ENCODE assay signal across 9 cellular contexts in the genomic region with DNA sequence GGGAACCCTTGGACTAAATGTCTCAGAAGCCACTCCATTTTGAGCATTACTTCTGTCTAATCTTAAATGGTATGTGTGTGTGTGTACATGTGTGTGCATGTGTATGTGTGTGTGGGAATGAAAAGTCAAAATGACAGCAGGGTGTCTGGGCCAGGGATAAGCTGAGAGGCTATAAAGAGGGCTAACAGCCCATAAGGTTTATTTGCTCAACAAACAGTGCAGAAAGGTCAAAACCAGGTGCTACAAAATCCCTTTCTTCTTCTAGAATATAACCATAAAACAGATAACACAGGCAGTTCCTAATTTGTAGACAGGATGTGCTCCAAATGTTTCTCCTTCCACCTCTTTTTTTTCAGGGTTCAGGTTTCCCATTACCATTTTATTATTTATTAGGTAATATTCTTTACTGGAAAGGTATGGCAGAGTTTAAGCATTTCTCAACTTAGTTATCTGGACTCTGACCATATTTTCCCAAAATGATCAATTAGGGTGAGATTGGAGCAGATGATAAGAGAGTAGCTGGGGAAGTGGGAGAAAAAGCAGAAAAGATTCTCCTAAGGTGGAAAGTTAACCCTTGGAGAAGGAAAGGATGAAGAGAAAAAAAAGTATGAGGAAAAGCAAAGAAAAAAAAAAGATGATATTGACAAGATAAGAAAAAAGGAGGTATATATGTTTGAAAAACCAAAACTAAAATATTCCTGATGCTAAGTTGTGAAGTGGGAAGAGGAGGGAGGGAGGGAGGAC. TPM values are rescaled to one million over a fixed set of nuclear protein-coding genes. Genes with fewer than 3 reads are reported as not detected.
DNase-seq lines count a peak whose midpoint lies in the region; ATAC-seq and TF ChIP-seq lines count a peak whose summit lies in the region.
"Had no signal": no experiment of that assay in that cellular context is flagged by ENCODE, and none has a peak within 500 bp of the region (broad histone marks: within the 10 kb centered on the region; RNA-seq: fewer than 3 reads in every experiment).

No MANE protein-coding gene starts in this region.

- no peak overlapping the region for H3K4me3 ChIP-seq in ACC112 (ENCODE audit: low read depth, low read length)
- H3K4me3 ChIP-seq in Caco-2 (ENCODE audit: low read depth, low read length) = no peak overlapping the region
- H3K4me3 ChIP-seq in mucosa of descending colon = no peak overlapping the region

- H3K27ac ChIP-seq in ACC112 (ENCODE audit: low read depth, low read length) = peak overlapping the region; percentile 83

- no peak for TF ChIP-seq CTCF in Caco-2 (IDR thresholded peaks at IDR 0.05; ENCODE audit: insufficient read depth in 1 of 2, low read depth in 1 of 2, low read length in 1 of 2, severe bottlenecking in 1 of 2, unreplicated experiment in 1 of 2)
- no peak for TF ChIP-seq CTCF in mucosa of descending colon (IDR thresholded peaks at IDR 0.05)

- peak; percentile 67 to 79 for DNase-seq in Caco-2
- DNase-seq in activated CD4-positive, alpha-beta memory T cell treated with anti-CD3 and anti-CD28 coated beads for 36 hours = no peak
- DNase-seq in mucosa of descending colon = peak in 1 of 3 donors; percentile 31
- DNase-seq in activated CD4-positive, CD25-positive, alpha-beta regulatory T cell (lab: John Stamatoyannopoulos, UW) = no peak
- DNase-seq in anterior cingulate cortex (lab: John Stamatoyannopoulos, UW) = no peak
- no peak for DNase-seq in dedifferentiated amniotic fluid mesenchymal stem cell (ENCODE audit: extremely low spot score)
- DNase-seq: activated naive CD8-positive, alpha-beta T cell treated with anti-CD3 and anti-CD28 coated beads, Interleukin-2, amount 10 ng/mL, durations not matched to agents 7 days and 5 days had no signal

- H3K36me3 Mint-ChIP-seq in Caco-2 (ENCODE audit: insufficient read depth, unreplicated experiment) = peaks cover 69% of the 10 kb centered on the region
- peaks cover 58% of the 10 kb centered on the region for H3K36me3 Mint-ChIP-seq in activated CD4-positive, alpha-beta memory T cell treated with anti-CD3 and anti-CD28 coated beads for 36 hours

- intact Hi-C loops in Caco-2 (cut with micrococcal nuclease; ENCODE audit: unreplicated experiment) (loop anchor here (1.0 to 2.0 kb wide), 4 partner anchors 30 to 51 kb away; no protein-coding TSS in a partner anchor), mucosa of descending colon (cut with DNase I, micrococcal nuclease) (no loop called here)
- intact Hi-C loops in activated CD4-positive, alpha-beta memory T cell treated with anti-CD3 and anti-CD28 coated beads for 36 hours (cut with micrococcal nuclease) = no loop called here

- no peak overlapping the region for H2AFZ ChIP-seq in ACC112 (ENCODE audit: low read length, unreplicated experiment)

- peaks cover 51% of the 10 kb centered on the region for H3K79me2 ChIP-seq in ACC112 (ENCODE audit: control insufficient read depth, insufficient read depth, low read length, unreplicated experiment)

- POLR2A ChIA-PET in Caco-2 (lab: Charles Lee) = no interaction called here
- POLR2A ChIA-PET in activated CD4-positive, alpha-beta memory T cell treated with anti-CD3 and anti-CD28 coated beads for 36 hours (lab: Charles Lee) = no interaction called here

- H3K36me3 ChIP-seq in ACC112 (ENCODE audit: insufficient read depth, low read length) = peaks cover 13% of the 10 kb centered on the region
- H3K36me3 ChIP-seq in Caco-2 (ENCODE audit: control insufficient read depth, insufficient read depth, low read length) = peaks cover 4% of the 10 kb centered on the region; the same call in 1 of the 2 replicates
- H3K36me3 ChIP-seq in mucosa of descending colon (ENCODE audit: low read depth) = no peaks in the 10 kb centered on the region

- no peaks in the 10 kb centered on the region for H3K9me3 Mint-ChIP-seq in Caco-2 (ENCODE audit: unreplicated experiment)
- no peaks in the 10 kb centered on the region for H3K9me3 Mint-ChIP-seq in activated CD4-positive, alpha-beta memory T cell treated with anti-CD3 and anti-CD28 coated beads for 36 hours
- H3K9me3 Mint-ChIP-seq: activated naive CD8-positive, alpha-beta T cell treated with anti-CD3 and anti-CD28 coated beads, Interleukin-2, amount 10 ng/mL, durations not matched to agents 7 days and 5 days had no signal

- no TSS peak for BruUV-seq in Caco-2 (replicated peaks; lab: Mats Ljungman, UMichigan)

- H3K27ac Mint-ChIP-seq in Caco-2 (ENCODE audit: unreplicated experiment) = peak overlapping the region; percentile 97
- peak overlapping the region; percentile 86 for H3K27ac Mint-ChIP-seq in activated CD4-positive, alpha-beta memory T cell treated with anti-CD3 and anti-CD28 coated beads for 36 hours
- H3K27ac Mint-ChIP-seq: activated naive CD8-positive, alpha-beta T cell treated with anti-CD3 and anti-CD28 coated beads, Interleukin-2, amount 10 ng/mL, durations not matched to agents 7 days and 5 days had no signal

- H3K4me1 Mint-ChIP-seq in Caco-2 (ENCODE audit: low read depth, unreplicated experiment) = peaks cover 61% of the 10 kb centered on the region
- peaks cover 53% of the 10 kb centered on the region for H3K4me1 Mint-ChIP-seq in activated CD4-positive, alpha-beta memory T cell treated with anti-CD3 and anti-CD28 coated beads for 36 hours (ENCODE audit: low read depth)

- no peaks in the 10 kb centered on the region for H3K9me3 ChIP-seq in Caco-2
- no peaks in the 10 kb centered on the region for H3K9me3 ChIP-seq in mucosa of descending colon

- H3K27me3 ChIP-seq in ACC112 (ENCODE audit: insufficient read depth, low read length) (no peaks in the 10 kb centered on the region), Caco-2 (replicated peaks; ENCODE audit: control insufficient read depth, insufficient read depth, low read length) (no peaks in the 10 kb centered on the region)

- no peaks in the 10 kb centered on the region for H3K27me3 Mint-ChIP-seq in Caco-2 (ENCODE audit: insufficient read depth, unreplicated experiment)
- H3K27me3 Mint-ChIP-seq in activated CD4-positive, alpha-beta memory T cell treated with anti-CD3 and anti-CD28 coated beads for 36 hours = no peaks in the 10 kb centered on the region
- H3K27me3 Mint-ChIP-seq: activated naive CD8-positive, alpha-beta T cell treated with anti-CD3 and anti-CD28 coated beads, Interleukin-2, amount 10 ng/mL, durations not matched to agents 7 days and 5 days had no signal

- CTCF ChIA-PET in Caco-2 (lab: Charles Lee) = interaction anchor here (1.3 kb wide), 1 partner anchor 29 kb away, joined by 3 read pairs; no protein-coding TSS in a partner anchor
- CTCF ChIA-PET in activated CD4-positive, alpha-beta memory T cell treated with anti-CD3 and anti-CD28 coated beads for 36 hours (lab: Charles Lee) = interaction anchor here (1.3 to 1.7 kb wide), 2 partner anchors 10 to 39 kb away, joined by 4 to 6 read pairs; no protein-coding TSS in a partner anchor

- ATAC-seq in mucosa of descending colon (peak; percentile 50), GM18502 (IDR thresholded peaks at IDR 0.05; ENCODE audit: poor library complexity, unreplicated experiment) (no peak)

- H3K4me1 ChIP-seq in ACC112 (ENCODE audit: control insufficient read depth, insufficient read depth, low read length, unreplicated experiment) (peaks cover 22% of the 10 kb centered on the region), Caco-2 (peaks cover 62% of the 10 kb centered on the region), mucosa of descending colon (ENCODE audit: low read depth) (peaks cover 49% of the 10 kb centered on the region)

- H3K4me3 Mint-ChIP-seq in Caco-2 (ENCODE audit: unreplicated experiment) = peak overlapping the region; percentile 16
- H3K4me3 Mint-ChIP-seq in activated CD4-positive, alpha-beta memory T cell treated with anti-CD3 and anti-CD28 coated beads for 36 hours = no peak overlapping the region
- H3K4me3 Mint-ChIP-seq: activated naive CD8-positive, alpha-beta T cell treated with anti-CD3 and anti-CD28 coated beads, Interleukin-2, amount 10 ng/mL, durations not matched to agents 7 days and 5 days had no signal

RNA-seq across cellular contexts. Expression of a gene that starts 35.5 kb away (rescaled TPM):
- total RNA-seq in Caco-2 (2022) (104 and 121 TPM in 2 replicates), mucosa of descending colon (100 to 1,000 TPM in 2 of 3 donors, 10 to 100 TPM in 1; 66.0 to 203 (median 103) TPM)
- total RNA-seq in activated CD4-positive, alpha-beta memory T cell treated with anti-CD3 and anti-CD28 coated beads for 36 hours = 10 to 100 TPM; 76.6 to 78.0 TPM

RNA-seq across cellular contexts. Expression of a gene that starts 55.2 kb away (rescaled TPM):
- total RNA-seq in Caco-2 (2022) (23.6 TPM in 2 replicates), mucosa of descending colon (10 to 100 TPM; 15.5 to 23.6 (median 17.1) TPM)
- 10 to 100 TPM; 25.8 to 26.1 TPM for total RNA-seq in activated CD4-positive, alpha-beta memory T cell treated with anti-CD3 and anti-CD28 coated beads for 36 hours

Comparison
In these comparisons a context has a peak if more than half of its experiments do, and no peak if none do; other contexts are left out.
1. DNase-seq: peak in Caco-2 (2 of 2); none in activated CD4-positive, alpha-beta memory T cell treated with anti-CD3 and anti-CD28 coated beads for 36 hours (single experiment), activated CD4-positive, CD25-positive, alpha-beta regulatory T cell (0 of 4), anterior cingulate cortex (0 of 58) and dedifferentiated amniotic fluid mesenchymal stem cell (single experiment).